Comparison of ENCODE assay signal across 10 cellular contexts in the genomic region with DNA sequence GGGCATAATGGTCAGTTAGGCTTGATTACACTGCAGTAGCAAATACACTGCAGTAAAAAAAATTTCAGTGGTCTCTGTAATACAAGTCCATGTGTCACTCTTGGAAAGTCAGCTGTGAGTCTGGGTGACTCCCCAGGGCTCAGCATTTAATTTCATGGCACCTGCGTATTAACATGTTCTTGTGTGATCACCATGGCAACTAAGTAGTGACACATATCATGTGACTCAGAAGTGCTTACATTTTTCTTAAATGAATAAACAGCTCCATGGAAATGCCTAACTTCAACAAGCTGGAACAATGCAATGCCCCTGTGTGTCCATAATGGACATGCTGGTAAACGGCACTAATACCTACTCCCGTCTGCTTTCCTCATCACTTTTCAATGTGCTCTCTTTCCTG.
DNase-seq lines count a peak whose midpoint lies in the region; ATAC-seq and TF ChIP-seq lines count a peak whose summit lies in the region.
"Had no signal": no experiment of that assay in that cellular context is flagged by ENCODE, and none has a peak within 500 bp of the region (broad histone marks: within the 10 kb centered on the region; RNA-seq: fewer than 3 reads in every experiment).

No MANE protein-coding gene starts in this region.

- no peak overlapping the region for H3K27ac Mint-ChIP-seq in stimulated activated naive B cell treated with anti-CD40 and anti-IgM and Interleukin-4, amounts not matched to agents 10 μg/mL and 1 μg/mL and 100 μg/mL, for 72 hours

- ATAC-seq in HG02571 (IDR thresholded peaks at IDR 0.05; ENCODE audit: unreplicated experiment), result no peak
- no peak for ATAC-seq in stimulated activated naive B cell treated with anti-CD40 and anti-IgM and Interleukin-4, amounts not matched to agents 10 μg/mL and 1 μg/mL and 100 μg/mL, for 72 hours (replicated peaks)
- ATAC-seq: body of pancreas had no signal

- peaks cover 6 to 15% of the 10 kb centered on the region in 2 donors for H3K27me3 Mint-ChIP-seq in stimulated activated naive B cell treated with anti-CD40 and anti-IgM and Interleukin-4, amounts not matched to agents 10 μg/mL and 1 μg/mL and 100 μg/mL, for 72 hours

- peak; percentile 61 for DNase-seq in A172 (ENCODE audit: low spot score)
- DNase-seq in HFF-Myc (ENCODE audit: extremely low read depth, low read depth), result peak; percentile 20
- peak; percentile 86 for DNase-seq in NCI-H748 treated with DMSO at 0.1 percent for 48 hours (lab: John Stamatoyannopoulos, UW)
- peak; percentile 90 for DNase-seq in fibroblast of mammary gland (ENCODE audit: low read depth)
- no peak for DNase-seq in stimulated activated naive B cell treated with anti-CD40 and anti-IgM and Interleukin-4, amounts not matched to agents 10 μg/mL and 1 μg/mL and 100 μg/mL, for 72 hours
- no peak for DNase-seq in activated naive CD4-positive, alpha-beta T cell treated with Interleukin-2 at 50 U/mL for 16 hours
- no peak for DNase-seq in putamen (ENCODE audit: low spot score)
- DNase-seq: body of pancreas had no signal

- no peak overlapping the region for H3K4me3 Mint-ChIP-seq in stimulated activated naive B cell treated with anti-CD40 and anti-IgM and Interleukin-4, amounts not matched to agents 10 μg/mL and 1 μg/mL and 100 μg/mL, for 72 hours

- peaks cover 0 to 2% of the 10 kb centered on the region in 2 donors for H3K9me3 Mint-ChIP-seq in stimulated activated naive B cell treated with anti-CD40 and anti-IgM and Interleukin-4, amounts not matched to agents 10 μg/mL and 1 μg/mL and 100 μg/mL, for 72 hours

- no peak for TF ChIP-seq CTCF in HFF-Myc (IDR thresholded peaks at IDR 0.05; ENCODE audit: low read depth, low read length, missing control alignments)
- no peak for TF ChIP-seq CTCF in fibroblast of mammary gland (conservative IDR thresholded peaks at IDR 0.05; ENCODE audit: control insufficient read depth, insufficient read depth, low read depth, low read length)

- H3K4me1 Mint-ChIP-seq in stimulated activated naive B cell treated with anti-CD40 and anti-IgM and Interleukin-4, amounts not matched to agents 10 μg/mL and 1 μg/mL and 100 μg/mL, for 72 hours, result no peaks in the 10 kb centered on the region

- H3K4me3 ChIP-seq in HFF-Myc (replicated peaks; ENCODE audit: low read depth, low read length) (no peak overlapping the region), fibroblast of mammary gland (ENCODE audit: control insufficient read depth, low read depth, low read length) (no peak overlapping the region)
- H3K4me3 ChIP-seq: BLaER1 treated with 17β-estradiol and CSF1 and Interleukin-3, amounts not matched to agents 10 nM and 100 nM; body of pancreas had no signal

- no peaks in the 10 kb centered on the region for H3K36me3 Mint-ChIP-seq in stimulated activated naive B cell treated with anti-CD40 and anti-IgM and Interleukin-4, amounts not matched to agents 10 μg/mL and 1 μg/mL and 100 μg/mL, for 72 hours

Comparison
In these comparisons a context has a peak if more than half of its experiments do, and no peak if none do; other contexts are left out.
1. DNase-seq: peak in A172 (single experiment), HFF-Myc (single experiment), NCI-H748 treated with DMSO at 0.1 percent for 48 hours (single experiment) and fibroblast of mammary gland (single experiment); none in stimulated activated naive B cell treated with anti-CD40 and anti-IgM and Interleukin-4, amounts not matched to agents 10 μg/mL and 1 μg/mL and 100 μg/mL, for 72 hours (single experiment), activated naive CD4-positive, alpha-beta T cell treated with Interleukin-2 at 50 U/mL for 16 hours (single experiment) and putamen (single experiment).